ENCODE assay signal across 8 cellular contexts in genomic region chr12:57173089-57173488, GRCh38. TPM values are rescaled to one million over a fixed set of nuclear protein-coding genes. Genes with fewer than 3 reads are reported as not detected.
DNase-seq lines count a peak whose midpoint lies in the region; ATAC-seq, FAIRE-seq and TF ChIP-seq lines count a peak whose summit lies in the region.

No MANE protein-coding gene starts in this region.

- H3K4me3 Mint-ChIP-seq in Calu3 (ENCODE audit: low read depth, unreplicated experiment) (no peak overlapping the region), IgD-negative memory B cell (no peak overlapping the region)

- H3K4me3 ChIP-seq in kidney (ENCODE audit: low read length in 2 of 2): no peak overlapping the region

- no peaks in the 10 kb centered on the region for H3K4me1 Mint-ChIP-seq in Calu3 (ENCODE audit: low read depth, unreplicated experiment)
- H3K4me1 Mint-ChIP-seq in IgD-negative memory B cell: peaks cover 0 to 2% (median under 1%) of the 10 kb centered on the region in 3 donors

- DNase-seq in Calu3 (peak; percentile 45), kidney (no peak), omental fat pad (ENCODE audit: low spot score) (no peak), DMS79 (lab: John Stamatoyannopoulos, UW) (no peak), SKM-1 treated with dmso at 0.1 percent for 144 hours (lab: John Stamatoyannopoulos, UW; ENCODE audit: unreplicated experiment) (no peak), globus pallidus (ENCODE audit: low spot score) (no peak)
- DNase-seq in activated naive CD4-positive, alpha-beta T cell treated with anti-CD3 and anti-CD28 coated beads, Interleukin-2, amount 50 U/mL, for 72 hours (ENCODE audit: low spot score in 2 of 2): peak in 1 of 2 donors; percentile 23

- FAIRE-seq in kidney (lab: Jason Lieb, UNC): no peak

- CTCF ChIA-PET in Calu3 (lab: Charles Lee): interaction anchor here (0.9 to 2.4 kb wide), 8 partner anchors 10 to 104 kb away, joined by 3 to 8 read pairs (median 4); partner anchors contain the start of gene LRP1

- peak; percentile 53 to 70 for ATAC-seq in activated naive CD4-positive, alpha-beta T cell treated with anti-CD3 and anti-CD28 coated beads, Interleukin-2, amount 50 U/mL, for 72 hours
- no peak for ATAC-seq in omental fat pad (ENCODE audit: low FRiP score)

- peaks cover 0 to 4% of the 10 kb centered on the region in 2 donors for H3K36me3 ChIP-seq in kidney (ENCODE audit: control insufficient read depth in 1 of 2, insufficient read depth in 2 of 2, low read length in 2 of 2)

- H3K27me3 Mint-ChIP-seq in Calu3 (ENCODE audit: unreplicated experiment) (peaks cover 14% of the 10 kb centered on the region), IgD-negative memory B cell (peaks cover 3% of the 10 kb centered on the region)

- no peak overlapping the region for H3K9ac ChIP-seq in kidney (ENCODE audit: low read length in 2 of 2)

- no peak overlapping the region for H3K27ac Mint-ChIP-seq in Calu3 (ENCODE audit: unreplicated experiment)
- peak overlapping the region in 2 of 3 donors; percentile 13 to 75 for H3K27ac Mint-ChIP-seq in IgD-negative memory B cell
- H3K27ac Mint-ChIP-seq in activated naive CD4-positive, alpha-beta T cell treated with anti-CD3 and anti-CD28 coated beads, Interleukin-2, amount 50 U/mL, for 72 hours: peak overlapping the region in 1 of 2 donors; percentile 88

- H3K9me3 Mint-ChIP-seq in Calu3 (ENCODE audit: low read depth, unreplicated experiment): no peaks in the 10 kb centered on the region
- H3K9me3 Mint-ChIP-seq in IgD-negative memory B cell: peaks cover 0 to 2% (median 0%) of the 10 kb centered on the region in 3 donors
- no peaks in the 10 kb centered on the region for H3K9me3 Mint-ChIP-seq in activated naive CD4-positive, alpha-beta T cell treated with anti-CD3 and anti-CD28 coated beads, Interleukin-2, amount 50 U/mL, for 72 hours

- TF ChIP-seq CTCF in Calu3 (IDR thresholded peaks at IDR 0.05; ENCODE audit: unreplicated experiment): peak; percentile 74
- TF ChIP-seq CTCF in kidney (IDR thresholded peaks at IDR 0.05; ENCODE audit: borderline replicate concordance, extremely low read depth, insufficient read depth): peak; percentile 39
- TF ChIP-seq CTCF in omental fat pad (IDR thresholded peaks at IDR 0.05): no peak

- intact Hi-C loops in Calu3 (cut with micrococcal nuclease; ENCODE audit: unreplicated experiment) (loop anchor here (2.0 kb wide), 1 partner anchor 48 kb away; no protein-coding TSS in a partner anchor), kidney (cut with DNase I) (no loop called here)

- H3K36me3 Mint-ChIP-seq in Calu3 (ENCODE audit: insufficient read depth, unreplicated experiment): no peaks in the 10 kb centered on the region
- peaks cover 2% of the 10 kb centered on the region for H3K36me3 Mint-ChIP-seq in IgD-negative memory B cell
- no peaks in the 10 kb centered on the region for H3K36me3 Mint-ChIP-seq in activated naive CD4-positive, alpha-beta T cell treated with anti-CD3 and anti-CD28 coated beads, Interleukin-2, amount 50 U/mL, for 72 hours

- H3K4me1 ChIP-seq in kidney (ENCODE audit: control insufficient read depth in 1 of 2, insufficient read depth in 1 of 2, low read depth in 1 of 2, low read length in 2 of 2): no peaks in the 10 kb centered on the region

- H3K27ac ChIP-seq in kidney (ENCODE audit: low read depth in 2 of 2, low read length in 2 of 2): no peak overlapping the region

- H3K9me3 ChIP-seq in kidney (ENCODE audit: control insufficient read depth in 1 of 2, low read length in 2 of 2): no peaks in the 10 kb centered on the region

- no TSS peak for BruUV-seq in Calu3 (replicated peaks; lab: Mats Ljungman, UMichigan)

RNA-seq across cellular contexts. Expression of gene LRP1-AS, which starts 25.7 kb away (rescaled TPM):
- not detected in 2 replicates for total RNA-seq in Calu3 (2022)
- polyA plus RNA-seq in IgD-negative memory B cell: not detected
- not detected for total RNA-seq in activated naive CD4-positive, alpha-beta T cell treated with anti-CD3 and anti-CD28 coated beads, Interleukin-2, amount 50 U/mL, for 72 hours
- not detected for total RNA-seq in kidney
- not detected for polyA plus RNA-seq in kidney (ENCODE audit: insufficient read depth, low read depth, low replicate concordance)
- not detected for total RNA-seq in omental fat pad

RNA-seq across cellular contexts. Expression of gene NXPH4, which starts 43.5 kb away (rescaled TPM):
- total RNA-seq in Calu3 (2022) (2.0 and 4.1 TPM in 2 replicates), kidney (0.16 TPM), omental fat pad (1 to 10 TPM in 2 of 4 donors, under 1 TPM in 1, not detected in 1; 0.56 to 2.4 (median 1.4) TPM)
- polyA plus RNA-seq in IgD-negative memory B cell (8.3 TPM), kidney (ENCODE audit: insufficient read depth, low read depth, low replicate concordance) (0.71 TPM)
- total RNA-seq in activated naive CD4-positive, alpha-beta T cell treated with anti-CD3 and anti-CD28 coated beads, Interleukin-2, amount 50 U/mL, for 72 hours: under 1 TPM; 0.11 to 0.54 TPM

RNA-seq across cellular contexts. Expression of gene LRP1, which starts 44.8 kb away (rescaled TPM):
- total RNA-seq in Calu3 (2022) (12.4 and 16.6 TPM in 2 replicates), kidney (121 TPM), omental fat pad (100 to 1,000 TPM; 312 to 592 (median 571) TPM)
- polyA plus RNA-seq in IgD-negative memory B cell (0.19 TPM), kidney (ENCODE audit: insufficient read depth, low read depth, low replicate concordance) (18.7 TPM)
- 1 to 10 TPM; 1.3 to 5.9 TPM for total RNA-seq in activated naive CD4-positive, alpha-beta T cell treated with anti-CD3 and anti-CD28 coated beads, Interleukin-2, amount 50 U/mL, for 72 hours

RNA-seq across cellular contexts. Expression of gene SHMT2, which starts 56.4 kb away (rescaled TPM):
- total RNA-seq in Calu3 (2022): 203 and 243 TPM in 2 replicates
- polyA plus RNA-seq in IgD-negative memory B cell: 176 TPM
- total RNA-seq in activated naive CD4-positive, alpha-beta T cell treated with anti-CD3 and anti-CD28 coated beads, Interleukin-2, amount 50 U/mL, for 72 hours: 100 to 1,000 TPM; 360 to 376 TPM
- total RNA-seq in kidney: 70.1 TPM
- 49.3 TPM for polyA plus RNA-seq in kidney (ENCODE audit: insufficient read depth, low read depth, low replicate concordance)
- total RNA-seq in omental fat pad: 10 to 100 TPM; 45.2 to 66.4 (median 55.0) TPM

Comparison
In these comparisons a context has a peak if more than half of its experiments do, and no peak if none do; other contexts are left out.
1. CTCF ChIP-seq: peak in Calu3 (single experiment) and kidney (single experiment); none in omental fat pad (0 of 3).